In the genomic region with DNA sequence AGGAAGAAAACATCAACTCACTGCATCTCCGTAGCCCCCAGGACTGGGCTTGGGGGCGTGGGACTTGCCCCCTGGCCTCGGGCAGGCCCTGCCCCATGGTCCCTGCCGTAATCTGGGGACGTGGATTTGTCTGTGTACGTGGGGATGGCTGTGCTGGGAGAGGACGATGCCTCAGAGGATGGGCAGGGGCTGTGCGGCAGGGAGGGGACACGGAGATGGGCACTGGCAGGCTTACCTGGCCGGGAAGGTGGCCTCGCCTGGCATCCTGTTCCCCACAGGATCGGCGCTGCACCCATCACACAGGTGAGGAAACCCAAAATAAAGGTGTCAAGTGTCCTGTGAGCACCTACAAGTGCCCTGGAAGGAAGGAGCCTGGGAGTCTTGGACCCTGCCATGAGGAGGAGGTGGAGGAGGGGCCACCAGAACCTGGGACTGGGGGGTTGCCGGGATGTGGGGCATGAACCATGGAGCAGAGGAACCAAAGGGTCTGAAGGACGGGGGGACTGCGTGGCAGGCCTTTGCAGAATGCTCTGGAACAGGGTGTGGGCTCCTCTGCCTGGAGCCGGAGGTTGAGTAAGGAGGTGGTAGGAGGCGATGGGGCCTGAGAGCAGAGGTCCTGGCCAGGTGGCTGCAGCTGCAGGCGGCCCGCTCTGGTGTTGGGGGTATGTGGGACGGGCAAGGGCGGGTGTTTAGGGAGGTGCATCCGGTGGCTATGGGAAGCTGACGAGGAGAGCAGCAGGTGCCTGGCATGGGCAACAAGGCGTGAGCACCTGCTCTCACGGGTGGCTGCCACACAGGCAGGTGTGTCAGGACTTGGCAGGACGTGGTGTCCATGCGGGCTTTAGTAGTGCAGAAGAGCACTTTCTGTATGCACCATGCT, we compare ENCODE assay signal across 10 cellular contexts. TPM values are rescaled to one million over a fixed set of nuclear protein-coding genes. Genes with fewer than 3 reads are reported as not detected.
DNase-seq lines count a peak whose midpoint lies in the region; ATAC-seq and TF ChIP-seq lines count a peak whose summit lies in the region.
"Had no signal": no experiment of that assay in that cellular context is flagged by ENCODE, and none has a peak within 500 bp of the region (broad histone marks: within the 10 kb centered on the region; RNA-seq: fewer than 3 reads in every experiment).

No MANE protein-coding gene starts in this region.

- ATAC-seq in activated T-cell treated with anti-CD3 and anti-CD28 coated beads, Interleukin-2, amount 50 U/mL, for 72 hours (replicated peaks in 1 of 2): peak; percentile 13 to 16
- no peak for ATAC-seq in HG03439 (IDR thresholded peaks at IDR 0.05; ENCODE audit: unreplicated experiment)

- no peak for DNase-seq in activated CD4-positive, alpha-beta T cell treated with anti-CD3 and anti-CD28 coated beads, Interleukin-2, amount 10 ng/mL, durations not matched to agents 7 days and 5 days
- no peak for DNase-seq in activated CD4-positive, alpha-beta T cell treated with anti-CD3 and anti-CD28 coated beads, Interleukin-2, amount 50 U/mL, for 1 hour
- DNase-seq in NCI-H2081 treated with DMSO at 0.1 percent for 48 hours (lab: John Stamatoyannopoulos, UW) (peak; percentile 70), progenitor cell of endocrine pancreas (ENCODE audit: low spot score, unreplicated experiment) (peak; percentile 8), AG08396 (ENCODE audit: low spot score) (no peak)
- DNase-seq in activated T-cell treated with anti-CD3 and anti-CD28 coated beads, Interleukin-2, amount 50 U/mL, for 72 hours: no peak
- DNase-seq in activated CD4-positive, alpha-beta T cell treated with anti-CD3 and anti-CD28 coated beads, Interleukin-2, amount 10 ng/mL, durations not matched to agents 24 days and 14 days: no peak
- DNase-seq: EL, NCI-H1694 had no signal

- no peaks in the 10 kb centered on the region for H3K4me1 Mint-ChIP-seq in activated CD4-positive, alpha-beta T cell treated with anti-CD3 and anti-CD28 coated beads, Interleukin-2, amount 10 ng/mL, durations not matched to agents 7 days and 5 days
- H3K4me1 Mint-ChIP-seq in activated T-cell treated with anti-CD3 and anti-CD28 coated beads, Interleukin-2, amount 50 U/mL, for 72 hours (ENCODE audit: low read depth): no peaks in the 10 kb centered on the region
- no peaks in the 10 kb centered on the region for H3K4me1 Mint-ChIP-seq in progenitor cell of endocrine pancreas (ENCODE audit: low read depth)
- peaks cover 2% of the 10 kb centered on the region for H3K4me1 Mint-ChIP-seq in activated CD4-positive, alpha-beta T cell treated with anti-CD3 and anti-CD28 coated beads, Interleukin-2, amount 10 ng/mL, durations not matched to agents 24 days and 14 days

- peak overlapping the region; percentile 27 for H3K27ac Mint-ChIP-seq in activated CD4-positive, alpha-beta T cell treated with anti-CD3 and anti-CD28 coated beads, Interleukin-2, amount 10 ng/mL, durations not matched to agents 7 days and 5 days
- H3K27ac Mint-ChIP-seq in activated T-cell treated with anti-CD3 and anti-CD28 coated beads, Interleukin-2, amount 50 U/mL, for 72 hours: no peak overlapping the region
- H3K27ac Mint-ChIP-seq in progenitor cell of endocrine pancreas: no peak overlapping the region
- no peak overlapping the region for H3K27ac Mint-ChIP-seq in activated CD4-positive, alpha-beta T cell treated with anti-CD3 and anti-CD28 coated beads, Interleukin-2, amount 10 ng/mL, durations not matched to agents 24 days and 14 days

- H3K36me3 Mint-ChIP-seq in activated CD4-positive, alpha-beta T cell treated with anti-CD3 and anti-CD28 coated beads, Interleukin-2, amount 10 ng/mL, durations not matched to agents 7 days and 5 days (ENCODE audit: low read depth): peaks cover 8% of the 10 kb centered on the region
- H3K36me3 Mint-ChIP-seq in activated T-cell treated with anti-CD3 and anti-CD28 coated beads, Interleukin-2, amount 50 U/mL, for 72 hours (ENCODE audit: insufficient read depth in 2 of 2): peaks cover 1 to 6% of the 10 kb centered on the region in 2 donors
- no peaks in the 10 kb centered on the region for H3K36me3 Mint-ChIP-seq in progenitor cell of endocrine pancreas (ENCODE audit: insufficient read depth)
- peaks cover 16% of the 10 kb centered on the region for H3K36me3 Mint-ChIP-seq in activated CD4-positive, alpha-beta T cell treated with anti-CD3 and anti-CD28 coated beads, Interleukin-2, amount 10 ng/mL, durations not matched to agents 24 days and 14 days (ENCODE audit: low read depth)

- no peak for TF ChIP-seq CTCF in progenitor cell of endocrine pancreas (IDR thresholded peaks at IDR 0.05; ENCODE audit: unreplicated experiment)

- no peaks in the 10 kb centered on the region for H3K27me3 Mint-ChIP-seq in activated CD4-positive, alpha-beta T cell treated with anti-CD3 and anti-CD28 coated beads, Interleukin-2, amount 10 ng/mL, durations not matched to agents 7 days and 5 days
- H3K27me3 Mint-ChIP-seq in activated T-cell treated with anti-CD3 and anti-CD28 coated beads, Interleukin-2, amount 50 U/mL, for 72 hours (ENCODE audit: low read depth): no peaks in the 10 kb centered on the region
- peaks cover 5% of the 10 kb centered on the region for H3K27me3 Mint-ChIP-seq in progenitor cell of endocrine pancreas
- H3K27me3 Mint-ChIP-seq in activated CD4-positive, alpha-beta T cell treated with anti-CD3 and anti-CD28 coated beads, Interleukin-2, amount 10 ng/mL, durations not matched to agents 24 days and 14 days: no peaks in the 10 kb centered on the region

- H3K9me3 Mint-ChIP-seq in activated CD4-positive, alpha-beta T cell treated with anti-CD3 and anti-CD28 coated beads, Interleukin-2, amount 10 ng/mL, durations not matched to agents 7 days and 5 days: peaks cover 13% of the 10 kb centered on the region
- H3K9me3 Mint-ChIP-seq in activated T-cell treated with anti-CD3 and anti-CD28 coated beads, Interleukin-2, amount 50 U/mL, for 72 hours: peaks cover 8 to 12% of the 10 kb centered on the region in 2 donors
- peaks cover 10% of the 10 kb centered on the region for H3K9me3 Mint-ChIP-seq in progenitor cell of endocrine pancreas (ENCODE audit: low read depth)
- H3K9me3 Mint-ChIP-seq in activated CD4-positive, alpha-beta T cell treated with anti-CD3 and anti-CD28 coated beads, Interleukin-2, amount 10 ng/mL, durations not matched to agents 24 days and 14 days: peaks cover 12% of the 10 kb centered on the region

- POLR2A ChIA-PET in activated CD4-positive, alpha-beta T cell treated with anti-CD3 and anti-CD28 coated beads, Interleukin-2, amount 10 ng/mL, durations not matched to agents 7 days and 5 days (lab: Charles Lee): no interaction called here

- CTCF ChIA-PET in activated CD4-positive, alpha-beta T cell treated with anti-CD3 and anti-CD28 coated beads, Interleukin-2, amount 10 ng/mL, durations not matched to agents 7 days and 5 days (lab: Charles Lee): interaction anchor here (0.6 to 1.2 kb wide), 2 partner anchors 74 to 158 kb away, joined by 4 read pairs; no protein-coding TSS in a partner anchor

- no peak overlapping the region for H3K4me3 Mint-ChIP-seq in activated CD4-positive, alpha-beta T cell treated with anti-CD3 and anti-CD28 coated beads, Interleukin-2, amount 10 ng/mL, durations not matched to agents 7 days and 5 days
- H3K4me3 Mint-ChIP-seq in activated T-cell treated with anti-CD3 and anti-CD28 coated beads, Interleukin-2, amount 50 U/mL, for 72 hours: no peak overlapping the region
- H3K4me3 Mint-ChIP-seq in progenitor cell of endocrine pancreas (ENCODE audit: low read depth): no peak overlapping the region
- no peak overlapping the region for H3K4me3 Mint-ChIP-seq in activated CD4-positive, alpha-beta T cell treated with anti-CD3 and anti-CD28 coated beads, Interleukin-2, amount 10 ng/mL, durations not matched to agents 24 days and 14 days

- intact Hi-C loops in activated CD4-positive, alpha-beta T cell treated with anti-CD3 and anti-CD28 coated beads, Interleukin-2, amount 10 ng/mL, durations not matched to agents 24 days and 14 days (cut with micrococcal nuclease): loop anchor here (1.0 kb wide), 1 partner anchor 28 kb away; the partner anchor contains the start of gene LRRC3

RNA-seq across cellular contexts. Expression of gene LRRC3, which starts 27.8 kb away (rescaled TPM):
- 1 to 10 TPM; 5.0 to 5.1 TPM for total RNA-seq in activated CD4-positive, alpha-beta T cell treated with anti-CD3 and anti-CD28 coated beads, Interleukin-2, amount 10 ng/mL, durations not matched to agents 7 days and 5 days
- total RNA-seq in activated T-cell treated with anti-CD3 and anti-CD28 coated beads, Interleukin-2, amount 50 U/mL, for 72 hours: 1 to 10 TPM; 2.8 to 3.8 TPM
- total RNA-seq in progenitor cell of endocrine pancreas: 5.1 and 5.7 TPM in 2 replicates
- total RNA-seq in activated CD4-positive, alpha-beta T cell treated with anti-CD3 and anti-CD28 coated beads, Interleukin-2, amount 10 ng/mL, durations not matched to agents 24 days and 14 days: 2.3 and 2.4 TPM in 2 replicates

Comparison
In these comparisons a context has a peak if more than half of its experiments do, and no peak if none do; other contexts are left out.
1. DNase-seq: peak in NCI-H2081 treated with DMSO at 0.1 percent for 48 hours (single experiment) and progenitor cell of endocrine pancreas (single experiment); none in activated CD4-positive, alpha-beta T cell treated with anti-CD3 and anti-CD28 coated beads, Interleukin-2, amount 10 ng/mL, durations not matched to agents 7 days and 5 days (single experiment), activated CD4-positive, alpha-beta T cell treated with anti-CD3 and anti-CD28 coated beads, Interleukin-2, amount 50 U/mL, for 1 hour (single experiment), activated T-cell treated with anti-CD3 and anti-CD28 coated beads, Interleukin-2, amount 50 U/mL, for 72 hours (0 of 2), AG08396 (single experiment) and activated CD4-positive, alpha-beta T cell treated with anti-CD3 and anti-CD28 coated beads, Interleukin-2, amount 10 ng/mL, durations not matched to agents 24 days and 14 days (single experiment).